In the genomic region with DNA sequence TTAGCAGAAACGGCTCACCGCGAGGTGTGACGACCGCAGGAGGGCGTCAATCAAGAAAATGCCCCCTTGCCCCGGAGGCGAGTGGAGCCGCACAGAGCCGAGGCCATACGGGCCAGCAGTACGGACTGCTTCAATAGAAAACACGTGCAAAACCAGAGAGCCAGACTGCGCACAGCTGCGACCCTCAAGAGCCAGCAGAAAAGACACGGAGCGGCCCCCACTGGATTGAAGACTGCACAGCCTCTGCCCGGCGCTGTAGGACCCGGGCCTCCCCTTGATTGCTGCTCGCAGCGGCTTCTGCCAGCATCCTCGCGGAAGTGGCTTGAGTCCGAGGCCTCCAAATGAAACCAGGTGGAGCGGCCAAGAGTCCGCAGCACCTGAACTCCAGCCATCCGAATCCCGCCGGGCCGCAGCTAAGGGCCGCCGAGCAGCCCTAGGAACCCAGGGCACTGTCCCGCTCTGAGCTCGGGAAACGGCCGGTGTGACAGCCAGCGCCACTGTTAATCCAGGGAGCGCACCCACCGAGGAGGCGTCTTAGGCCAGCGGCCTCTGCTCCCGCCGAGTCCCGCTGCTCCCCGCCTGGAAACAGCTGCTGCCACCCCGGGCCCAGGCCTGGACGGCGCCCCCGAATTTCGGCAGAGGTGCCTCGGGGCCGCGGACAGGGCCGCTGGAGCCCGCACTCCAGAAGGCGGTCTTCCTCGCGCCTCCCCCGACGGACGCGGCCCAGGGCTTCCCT, we compare ENCODE assay signal across 9 cellular contexts. TPM values are rescaled to one million over a fixed set of nuclear protein-coding genes. Genes with fewer than 3 reads are reported as not detected.
DNase-seq lines count a peak whose midpoint lies in the region; ATAC-seq and TF ChIP-seq lines count a peak whose summit lies in the region.
"Had no signal": no experiment of that assay in that cellular context is flagged by ENCODE, and none has a peak within 500 bp of the region (broad histone marks: within the 10 kb centered on the region; RNA-seq: fewer than 3 reads in every experiment).

No MANE protein-coding gene starts in this region.

- H3K4me1 ChIP-seq in iPS DF 6.9 (ENCODE audit: control insufficient read depth, insufficient read depth, low read length) (peaks cover 3% of the 10 kb centered on the region), gastrocnemius medialis (peaks cover 0 to 6% of the 10 kb centered on the region in 2 donors)

- TF ChIP-seq CTCF in gastrocnemius medialis (IDR thresholded peaks at IDR 0.05 in 4 of 5, conservative IDR thresholded peaks at IDR 0.05 in 1 of 5): no peak

- peak overlapping the region; percentile 59 for H3K4me3 Mint-ChIP-seq in activated naive CD8-positive, alpha-beta T cell treated with anti-CD3 and anti-CD28 coated beads, Interleukin-2, amount 50 U/mL, for 24 hours

- H3K27me3 ChIP-seq in iPS DF 6.9 (ENCODE audit: control insufficient read depth, insufficient read depth, low read length) (peaks cover 30% of the 10 kb centered on the region), gastrocnemius medialis (peaks cover 31 to 50% (median 37%) of the 10 kb centered on the region in 3 donors)

- intact Hi-C loops in gastrocnemius medialis (cut with DNase I; ENCODE audit: low total_unique reads): no loop called here

- H3K36me3 Mint-ChIP-seq in activated naive CD8-positive, alpha-beta T cell treated with anti-CD3 and anti-CD28 coated beads, Interleukin-2, amount 50 U/mL, for 24 hours (ENCODE audit: low read depth): no peaks in the 10 kb centered on the region

- H3K27me3 Mint-ChIP-seq in activated naive CD8-positive, alpha-beta T cell treated with anti-CD3 and anti-CD28 coated beads, Interleukin-2, amount 50 U/mL, for 24 hours: peaks cover 67% of the 10 kb centered on the region

- no peak overlapping the region for H3K27ac ChIP-seq in iPS DF 6.9 (ENCODE audit: low read length)
- peak overlapping the region in 3 of 4 donors; percentile 51 to 65 (median 53) for H3K27ac ChIP-seq in gastrocnemius medialis

- H3K4me1 Mint-ChIP-seq in activated naive CD8-positive, alpha-beta T cell treated with anti-CD3 and anti-CD28 coated beads, Interleukin-2, amount 50 U/mL, for 24 hours: peaks cover 18% of the 10 kb centered on the region

- H3K9me3 ChIP-seq in iPS DF 6.9 (ENCODE audit: control insufficient read depth, insufficient read depth, low read length) (no peaks in the 10 kb centered on the region), gastrocnemius medialis (no peaks in the 10 kb centered on the region)

- no peaks in the 10 kb centered on the region for H3K9me3 Mint-ChIP-seq in activated naive CD8-positive, alpha-beta T cell treated with anti-CD3 and anti-CD28 coated beads, Interleukin-2, amount 50 U/mL, for 24 hours

- DNase-seq in DMS153 treated with DMSO at 0.1 percent for 48 hours (lab: John Stamatoyannopoulos, UW; ENCODE audit: unreplicated experiment) (peak; percentile 37), NCI-H1092 (lab: John Stamatoyannopoulos, UW) (peak; percentile 10), iPS DF 6.9 (ENCODE audit: low read depth, low spot score) (peak; percentile 25), gastrocnemius medialis (no peak), cerebellar cortex (ENCODE audit: low spot score) (no peak)
- peak; percentile 18 for DNase-seq in activated naive CD8-positive, alpha-beta T cell treated with anti-CD3 and anti-CD28 coated beads, Interleukin-2, amount 50 U/mL, for 24 hours

- no peak for TF ChIP-seq POLR2A in gastrocnemius medialis (IDR thresholded peaks at IDR 0.05)

- no CpG with 5 or more reads among the region's 63 CpGs for WGBS in iPS DF 6.9 (ENCODE audit: insufficient coverage, insufficient read length)

- in situ Hi-C loops in gastrocnemius medialis (cut with MboI; ENCODE audit: low sequenced_read_pairs in 4 of 4): no loop called here

- H3K4me3 ChIP-seq in iPS DF 6.9 (ENCODE audit: low read length) (peak overlapping the region; percentile 54; the same call in 1 of the 2 replicates), gastrocnemius medialis (peak overlapping the region; percentile 56 to 73 (median 62))

- H3K36me3 ChIP-seq in iPS DF 6.9 (ENCODE audit: control insufficient read depth, insufficient read depth, low read length): no peaks in the 10 kb centered on the region
- H3K36me3 ChIP-seq in gastrocnemius medialis: no peaks in the 10 kb centered on the region

- peak; percentile 30 for ATAC-seq in GM21529 (IDR thresholded peaks at IDR 0.05; ENCODE audit: unreplicated experiment)
- peak; percentile 4 for ATAC-seq in activated naive CD8-positive, alpha-beta T cell treated with anti-CD3 and anti-CD28 coated beads, Interleukin-2, amount 50 U/mL, for 24 hours
- ATAC-seq in gastrocnemius medialis: peak in 1 of 2 donors; percentile 29
- ATAC-seq in GM19328 (IDR thresholded peaks at IDR 0.05; ENCODE audit: unreplicated experiment): no peak

- H3K27ac Mint-ChIP-seq in activated naive CD8-positive, alpha-beta T cell treated with anti-CD3 and anti-CD28 coated beads, Interleukin-2, amount 50 U/mL, for 24 hours: no peak overlapping the region

RNA-seq across cellular contexts. Expression of a gene that starts 0.7 kb away (rescaled TPM):
- 1 to 10 TPM in 1 of 4 donors, under 1 TPM in 2, not detected in 1; 0.82 to 1.8 (median 0.84) TPM for total RNA-seq in gastrocnemius medialis
- total RNA-seq: T-helper 1 cell treated with Interleukin-12 subunit alpha and Interleukin-12 subunit beta and Interleukin-4 antibody, amounts not matched to agents 30 ng/mL and 1 ng/mL, for 36 hours had no signal

Comparison
In these comparisons a context has a peak if more than half of its experiments do, and no peak if none do; other contexts are left out.
1. DNase-seq: peak in DMS153 treated with DMSO at 0.1 percent for 48 hours (single experiment), NCI-H1092 (single experiment), activated naive CD8-positive, alpha-beta T cell treated with anti-CD3 and anti-CD28 coated beads, Interleukin-2, amount 50 U/mL, for 24 hours (single experiment) and iPS DF 6.9 (single experiment); none in gastrocnemius medialis (0 of 2) and cerebellar cortex (single experiment).